In genomic region chr21:42024261-42024877, GRCh38 we compare ENCODE assay signal across 33 cellular contexts. TPM values are rescaled to one million over a fixed set of nuclear protein-coding genes. Genes with fewer than 3 reads are reported as not detected.
A peak's percentile ranks its signal among the peaks of the same experiment; 100 is the strongest.
DNase-seq lines count a peak whose midpoint lies in the region; ATAC-seq and TF ChIP-seq lines count a peak whose summit lies in the region.
"Had no signal": no experiment of that assay in that cellular context is flagged by ENCODE, and none has a peak within 500 bp of the region (broad histone marks: within the 10 kb centered on the region; RNA-seq: fewer than 3 reads in every experiment).

No MANE protein-coding gene starts in this region.

- H2BK15ac ChIP-seq in IMR-90 (ENCODE audit: low read depth, low read length), result peak overlapping the region; percentile 96; the same call in 2 of the 3 replicates

- in situ Hi-C loops in IMR-90 (cut with MboI; ENCODE audit: low sequenced_read_pairs), result no loop called here

- H4K5ac ChIP-seq in IMR-90 (ENCODE audit: low read depth, low read length), result peak overlapping the region; percentile 66

- TF ChIP-seq POLR2A in IMR-90 (IDR thresholded peaks at IDR 0.05; ENCODE audit: low read depth, low read length), result no peak

- peak overlapping the region; percentile 49; the same call in 1 of the 2 replicates for H2BK20ac ChIP-seq in IMR-90 (ENCODE audit: low read depth, low read length)

- H3K9me3 Mint-ChIP-seq in dendritic cell treated with granulocyte-macrophage colony-stimulating factor and Interleukin-4, amounts not matched to agents 40 ng/mL and 50 ng/mL, for 4 days, result no peaks in the 10 kb centered on the region
- no peaks in the 10 kb centered on the region for H3K9me3 Mint-ChIP-seq in osteocyte (ENCODE audit: unreplicated experiment)
- no peaks in the 10 kb centered on the region for H3K9me3 Mint-ChIP-seq in activated T-helper 2 cell treated with anti-CD3 and anti-CD28 coated beads, Interferon-gamma antibody, Interleukin-2, Interleukin-4, amounts not matched to agents 10 μg/mL and 5 μg/mL and 100 μg/mL, durations not matched to agents 14 hours and 24 hours and 36 hours
- H3K9me3 Mint-ChIP-seq: CD4-positive, alpha-beta memory T cell had no signal

- no peak overlapping the region for H3K4me3 Mint-ChIP-seq in dendritic cell treated with granulocyte-macrophage colony-stimulating factor and Interleukin-4, amounts not matched to agents 40 ng/mL and 50 ng/mL, for 4 days
- H3K4me3 Mint-ChIP-seq in osteocyte (ENCODE audit: unreplicated experiment), result no peak overlapping the region
- H3K4me3 Mint-ChIP-seq in activated T-helper 2 cell treated with anti-CD3 and anti-CD28 coated beads, Interferon-gamma antibody, Interleukin-2, Interleukin-4, amounts not matched to agents 10 μg/mL and 5 μg/mL and 100 μg/mL, durations not matched to agents 14 hours and 24 hours and 36 hours (ENCODE audit: low read depth), result no peak overlapping the region
- H3K4me3 Mint-ChIP-seq: CD4-positive, alpha-beta memory T cell had no signal

- no peaks in the 10 kb centered on the region for H3K9me3 ChIP-seq in IMR-90 (ENCODE audit: control insufficient read depth, insufficient read depth, low read length)
- H3K9me3 ChIP-seq: SJCRH30 had no signal

- peak overlapping the region; percentile 78 for H4K91ac ChIP-seq in IMR-90 (ENCODE audit: insufficient read depth, low read depth, low read length)

- no TSS peak for BruUV-seq in IMR-90 (replicated peaks; lab: Mats Ljungman, UMichigan)

- no peaks in the 10 kb centered on the region for H3K27me3 ChIP-seq in IMR-90 (ENCODE audit: control insufficient read depth, insufficient read depth, low read length)
- H3K27me3 ChIP-seq: SJCRH30 had no signal

- TF ChIP-seq CTCF in IMR-90 (conservative IDR thresholded peaks at IDR 0.05; ENCODE audit: low read depth, low read length) (no peak), osteocyte (IDR thresholded peaks at IDR 0.05) (no peak)

- intact Hi-C loops in IMR-90 (cut with micrococcal nuclease), result loop anchor here (2.0 kb wide), 1 partner anchor 14 kb away; no protein-coding TSS in a partner anchor
- intact Hi-C loops in dendritic cell treated with granulocyte-macrophage colony-stimulating factor and Interleukin-4, amounts not matched to agents 40 ng/mL and 50 ng/mL, for 4 days (cut with micrococcal nuclease), result loop anchor here (5.0 kb wide), 1 partner anchor 33 kb away; no protein-coding TSS in a partner anchor
- intact Hi-C loops in activated T-helper 2 cell treated with anti-CD3 and anti-CD28 coated beads, Interferon-gamma antibody, Interleukin-2, Interleukin-4, amounts not matched to agents 10 μg/mL and 5 μg/mL and 100 μg/mL, durations not matched to agents 14 hours and 24 hours and 36 hours (cut with micrococcal nuclease), result no loop called here

- H4K8ac ChIP-seq in IMR-90 (ENCODE audit: low read depth in 2 of 2, low read length in 2 of 2), result peak overlapping the region; percentile 43 to 94

- peak overlapping the region; percentile 59 for H3K4ac ChIP-seq in IMR-90 (ENCODE audit: low read depth, low read length)

- H3K4me1 Mint-ChIP-seq in dendritic cell treated with granulocyte-macrophage colony-stimulating factor and Interleukin-4, amounts not matched to agents 40 ng/mL and 50 ng/mL, for 4 days (ENCODE audit: low read depth), result peaks cover 39% of the 10 kb centered on the region
- peaks cover 14% of the 10 kb centered on the region for H3K4me1 Mint-ChIP-seq in osteocyte (ENCODE audit: unreplicated experiment)
- H3K4me1 Mint-ChIP-seq in activated T-helper 2 cell treated with anti-CD3 and anti-CD28 coated beads, Interferon-gamma antibody, Interleukin-2, Interleukin-4, amounts not matched to agents 10 μg/mL and 5 μg/mL and 100 μg/mL, durations not matched to agents 14 hours and 24 hours and 36 hours (ENCODE audit: low read depth), result no peaks in the 10 kb centered on the region
- H3K4me1 Mint-ChIP-seq: CD4-positive, alpha-beta memory T cell had no signal

- POLR2A ChIA-PET in IMR-90 (lab: Charles Lee; ENCODE audit: unreplicated experiment), result no interaction called here

- CTCF ChIA-PET in IMR-90 (lab: Yijun Ruan, JAX), result interaction anchor here (0.9 kb wide), 1 partner anchor 69 kb away, joined by 4 read pairs; no protein-coding TSS in a partner anchor

- H2AFZ ChIP-seq in IMR-90 (replicated peaks; ENCODE audit: low read length, poor library complexity), result no peak overlapping the region

- dilution Hi-C loops in IMR-90 (cut with HindIII; ENCODE audit: low sequenced_read_pairs, unreplicated experiment), result no loop called here

- no peak overlapping the region for H3K56ac ChIP-seq in IMR-90 (ENCODE audit: extremely low read depth, insufficient read depth, low read length)

- no peaks in the 10 kb centered on the region for H3K36me3 ChIP-seq in IMR-90 (ENCODE audit: control insufficient read depth, insufficient read depth, low read length)
- H3K36me3 ChIP-seq: SJCRH30 had no signal

- H3K4me1 ChIP-seq in IMR-90 (ENCODE audit: control insufficient read depth, insufficient read depth, low read length), result peaks cover 13% of the 10 kb centered on the region
- H3K4me1 ChIP-seq: SJCRH30 had no signal

- H2BK5ac ChIP-seq in IMR-90 (ENCODE audit: low read depth, low read length, poor library complexity, severe bottlenecking), result peak overlapping the region; percentile 74

- TF ChIP-seq RAD21 in IMR-90 (IDR thresholded peaks at IDR 0.05; ENCODE audit: low read length), result no peak

- peak overlapping the region; percentile 22 for H2AK9ac ChIP-seq in IMR-90 (replicated peaks; ENCODE audit: low read depth, low read length, poor library complexity)

- peak overlapping the region; percentile 4 for H3K27ac Mint-ChIP-seq in dendritic cell treated with granulocyte-macrophage colony-stimulating factor and Interleukin-4, amounts not matched to agents 40 ng/mL and 50 ng/mL, for 4 days
- peak overlapping the region; percentile 2 for H3K27ac Mint-ChIP-seq in osteocyte (ENCODE audit: unreplicated experiment)
- H3K27ac Mint-ChIP-seq in activated T-helper 2 cell treated with anti-CD3 and anti-CD28 coated beads, Interferon-gamma antibody, Interleukin-2, Interleukin-4, amounts not matched to agents 10 μg/mL and 5 μg/mL and 100 μg/mL, durations not matched to agents 14 hours and 24 hours and 36 hours, result no peak overlapping the region

- H3K27ac ChIP-seq in IMR-90 (ENCODE audit: insufficient read depth, low read length), result peak overlapping the region; percentile 57; the same call in 1 of the 2 replicates
- H3K27ac ChIP-seq: SJCRH30 had no signal

- H2BK120ac ChIP-seq in IMR-90 (ENCODE audit: low read depth, low read length), result peak overlapping the region; percentile 98

- 87% methylated on average over 12 of the region's 20 CpGs; no CpG with 5 or more reads in 1 of the 2 experiments for WGBS in IMR-90 (ENCODE audit: extremely low coverage in 2 of 2, insufficient read length in 1 of 2), 2 experiments

- DNase-seq in IMR-90 (no peak), osteocyte (ENCODE audit: extremely low spot score, unreplicated experiment) (no peak), cerebellar nuclear complex (lab: John Stamatoyannopoulos, UW) (no peak), ureter (ENCODE audit: low spot score) (no peak)
- DNase-seq in activated T-helper 2 cell treated with anti-CD3 and anti-CD28 coated beads, Interferon-gamma antibody, Interleukin-2, Interleukin-4, amounts not matched to agents 10 μg/mL and 5 μg/mL and 100 μg/mL, durations not matched to agents 14 hours and 24 hours and 36 hours (ENCODE audit: low spot score), result no peak
- DNase-seq: C1 segment of cervical spinal cord; CD4-positive, alpha-beta memory T cell; COR-L47; DMS 273 treated with DMSO at 0.1 percent for 48 hours; DMS79; EL; GDM1; GOT3; Kasumi-1; MV-4-11; NCI-H1105; NCI-H1436 treated with DMSO at 0.1 percent for 48 hours; NCI-H187 treated with DMSO at 0.1 percent for 48 hours; NCI-H2107; NCI-H524; NCI-H774; NK-92 treated with Interleukin-12 subunit alpha and Interleukin-12 subunit beta, amount 100 ng/mL, for 24 hours; PC-3; SJCRH30 had no signal

- H3K23ac ChIP-seq in IMR-90 (ENCODE audit: low read depth, low read length), result no peak overlapping the region

- H3K18ac ChIP-seq in IMR-90 (ENCODE audit: low read depth, low read length), result peak overlapping the region; percentile 59

- no peak overlapping the region for H3K4me2 ChIP-seq in IMR-90 (ENCODE audit: low read depth, low read length)

- H3K4me3 ChIP-seq in IMR-90 (ENCODE audit: insufficient read depth, low read depth, low read length), result no peak overlapping the region
- H3K4me3 ChIP-seq: GM12878, SJCRH30 had no signal

- H3K79me1 ChIP-seq in IMR-90 (ENCODE audit: low read depth in 1 of 2, low read length in 2 of 2), result peaks cover 3 to 4% of the 10 kb centered on the region in 2 experiments; a peak in 2 of 4 replicates

- H3K9me1 ChIP-seq in IMR-90 (ENCODE audit: insufficient read depth, low read length), result peaks cover 26% of the 10 kb centered on the region

- no peaks in the 10 kb centered on the region for H4K20me1 ChIP-seq in IMR-90 (ENCODE audit: insufficient read depth, low read length)

- no peaks in the 10 kb centered on the region for H3K36me3 Mint-ChIP-seq in dendritic cell treated with granulocyte-macrophage colony-stimulating factor and Interleukin-4, amounts not matched to agents 40 ng/mL and 50 ng/mL, for 4 days (ENCODE audit: low read depth)
- no peaks in the 10 kb centered on the region for H3K36me3 Mint-ChIP-seq in osteocyte (ENCODE audit: unreplicated experiment)
- no peaks in the 10 kb centered on the region for H3K36me3 Mint-ChIP-seq in activated T-helper 2 cell treated with anti-CD3 and anti-CD28 coated beads, Interferon-gamma antibody, Interleukin-2, Interleukin-4, amounts not matched to agents 10 μg/mL and 5 μg/mL and 100 μg/mL, durations not matched to agents 14 hours and 24 hours and 36 hours (ENCODE audit: low read depth)
- H3K36me3 Mint-ChIP-seq: CD4-positive, alpha-beta memory T cell had no signal

- H3K14ac ChIP-seq in IMR-90 (replicated peaks; ENCODE audit: low read depth, low read length), result no peak overlapping the region; the same call in 1 of the 2 replicates

- H2AK5ac ChIP-seq in IMR-90 (ENCODE audit: low read depth, low read length), result peak overlapping the region; percentile 91

- no peak overlapping the region for H3K9ac ChIP-seq in IMR-90 (ENCODE audit: low read depth, low read length)

- H3K27me3 Mint-ChIP-seq in dendritic cell treated with granulocyte-macrophage colony-stimulating factor and Interleukin-4, amounts not matched to agents 40 ng/mL and 50 ng/mL, for 4 days, result peaks cover 24% of the 10 kb centered on the region
- no peaks in the 10 kb centered on the region for H3K27me3 Mint-ChIP-seq in osteocyte (ENCODE audit: unreplicated experiment)
- peaks cover 6% of the 10 kb centered on the region for H3K27me3 Mint-ChIP-seq in activated T-helper 2 cell treated with anti-CD3 and anti-CD28 coated beads, Interferon-gamma antibody, Interleukin-2, Interleukin-4, amounts not matched to agents 10 μg/mL and 5 μg/mL and 100 μg/mL, durations not matched to agents 14 hours and 24 hours and 36 hours (ENCODE audit: low read depth)

- ATAC-seq in IMR-90 (ENCODE audit: low read depth), result no peak
- ATAC-seq in GM19351 (IDR thresholded peaks at IDR 0.05; ENCODE audit: unreplicated experiment), result no peak
- ATAC-seq: GM12878, HCT116, PC-3, Right ventricle myocardium inferior, SK-N-SH treated with all-trans-retinoic acid at 6 μM for 48 hours had no signal

RNA-seq across cellular contexts. Expression of gene ZBTB21, which starts 14.2 kb away (rescaled TPM):
- total RNA-seq in IMR-90 (2012; rRNA removed), result 12.0 and 13.6 TPM in 2 replicates
- polyA plus RNA-seq in IMR-90 (2012; rRNA removed), result 6.8 and 7.8 TPM in 2 replicates
- polyA plus RNA-seq in IMR-90 (2012; cell fraction: cytosol; rRNA removed), result 2.4 and 2.8 TPM in 2 replicates
- polyA plus RNA-seq in IMR-90 (2012; cell fraction: nucleus; rRNA removed; ENCODE audit: low replicate concordance), result 4.6 and 22.7 TPM in 2 replicates
- 20.3 and 20.9 TPM in 2 replicates for total RNA-seq in osteocyte
- total RNA-seq in activated T-helper 2 cell treated with anti-CD3 and anti-CD28 coated beads, Interferon-gamma antibody, Interleukin-2, Interleukin-4, amounts not matched to agents 10 μg/mL and 5 μg/mL and 100 μg/mL, durations not matched to agents 14 hours and 24 hours and 36 hours, result 24.5 and 25.7 TPM in 2 replicates
- total RNA-seq in ureter, result 24.5 TPM

RNA-seq across cellular contexts. Expression of gene UMODL1, which starts 46.7 kb away (rescaled TPM):
- not detected in 2 replicates for total RNA-seq in IMR-90 (2012; rRNA removed)
- 0.02 TPM in 1 of 2 replicates, not detected in the other for polyA plus RNA-seq in IMR-90 (2012; rRNA removed)
- 0.03 TPM in 1 of 2 replicates, not detected in the other for polyA plus RNA-seq in IMR-90 (2012; cell fraction: cytosol; rRNA removed)
- 0.04 and 0.07 TPM in 2 replicates for polyA plus RNA-seq in IMR-90 (2012; cell fraction: nucleus; rRNA removed; ENCODE audit: low replicate concordance)
- 0.68 TPM in 1 of 2 replicates, not detected in the other for total RNA-seq in osteocyte
- not detected in 2 replicates for total RNA-seq in activated T-helper 2 cell treated with anti-CD3 and anti-CD28 coated beads, Interferon-gamma antibody, Interleukin-2, Interleukin-4, amounts not matched to agents 10 μg/mL and 5 μg/mL and 100 μg/mL, durations not matched to agents 14 hours and 24 hours and 36 hours
- total RNA-seq in ureter, result not detected
- total RNA-seq: A673, M059J, PC-3, Right ventricle myocardium inferior, RPMI7951 had no signal
